In the genomic region with DNA sequence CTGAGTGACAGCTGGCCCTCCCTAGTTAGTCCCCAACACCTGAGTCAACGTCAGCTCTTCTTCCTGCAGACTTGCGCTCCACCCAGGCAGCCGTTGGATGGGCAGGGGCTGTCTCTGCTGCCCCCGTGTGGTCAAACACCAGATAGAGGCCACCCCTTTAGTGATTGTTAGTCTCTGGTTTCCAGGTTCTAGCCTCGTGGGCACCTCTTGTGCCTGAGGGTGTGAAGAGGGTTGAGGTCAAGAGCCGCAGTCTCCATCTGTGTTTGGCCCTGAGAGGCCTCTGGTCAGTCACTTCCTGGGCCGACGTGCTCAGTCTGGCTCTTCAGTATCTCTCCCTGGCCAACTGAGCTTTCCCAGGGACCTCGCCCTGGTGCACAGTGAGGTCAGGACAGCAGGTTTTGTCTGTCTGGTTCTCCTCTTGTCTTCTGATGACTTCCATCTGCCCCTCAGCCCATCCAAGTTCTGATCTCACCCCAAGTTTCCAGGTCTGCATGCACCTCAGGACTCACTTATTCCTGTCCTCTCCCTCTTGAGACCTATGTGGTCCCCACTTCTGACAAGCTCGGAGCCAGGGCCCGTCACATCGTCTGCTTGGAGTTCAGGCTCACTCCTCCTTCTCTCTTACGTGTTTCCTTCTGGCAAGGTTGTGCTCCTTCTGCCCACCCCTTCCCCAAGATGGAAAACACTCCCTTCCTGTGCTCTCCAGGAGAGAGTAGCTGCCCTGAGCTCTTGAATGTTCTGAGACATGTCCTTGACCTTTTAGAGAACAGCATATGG, we compare ENCODE assay signal across 8 cellular contexts. TPM values are rescaled to one million over a fixed set of nuclear protein-coding genes. Genes with fewer than 3 reads are reported as not detected.
DNase-seq lines count a peak whose midpoint lies in the region; ATAC-seq and TF ChIP-seq lines count a peak whose summit lies in the region.

No MANE protein-coding gene starts in this region.

- no peak overlapping the region for H3K14ac ChIP-seq in trophoblast cell (ENCODE audit: low read length)

- intact Hi-C loops in OCI-LY7 (cut with micrococcal nuclease; ENCODE audit: unreplicated experiment): loop anchor here (5.0 kb wide), 3 partner anchors 398 to 463 kb away; no protein-coding TSS in a partner anchor
- intact Hi-C loops in aorta (cut with DNase I): loop anchor here in 1 of 2 donors (5.0 to 10.0 kb wide), 2 partner anchors 33 to 420 kb away; no protein-coding TSS in a partner anchor

- no TSS peak for BruUV-seq in OCI-LY7 (replicated peaks; lab: Mats Ljungman, UMichigan)

- WGBS in trophoblast cell (ENCODE audit: extremely low coverage, insufficient coverage, insufficient read length): no CpG with 5 or more reads among the region's 13 CpGs
- 52 to 53% methylated on average over 13 of the region's 13 CpGs for WGBS in aorta, 2 donors

- H3K18ac ChIP-seq in trophoblast cell (ENCODE audit: low read length): no peak overlapping the region

- TF ChIP-seq CTCF in HFF-Myc (IDR thresholded peaks at IDR 0.05; ENCODE audit: low read depth, low read length, missing control alignments): peak; percentile 88
- TF ChIP-seq CTCF in OCI-LY7 (conservative IDR thresholded peaks at IDR 0.05; ENCODE audit: low read length): peak; percentile 89
- peak; percentile 83 for TF ChIP-seq CTCF in fibroblast of pulmonary artery (IDR thresholded peaks at IDR 0.05; ENCODE audit: low read length, missing control alignments)

- ATAC-seq in aorta (ENCODE audit: low FRiP score): peak; percentile 58
- no peak for ATAC-seq in HG02588 (IDR thresholded peaks at IDR 0.05; ENCODE audit: unreplicated experiment)

- H3K79me2 ChIP-seq in OCI-LY7 (ENCODE audit: insufficient read depth, low read depth, low read length): no peaks in the 10 kb centered on the region
- H3K79me2 ChIP-seq in trophoblast cell (ENCODE audit: control insufficient read depth, insufficient read depth, low read length, poor library complexity): no peaks in the 10 kb centered on the region

- H3K4me1 ChIP-seq in OCI-LY7 (ENCODE audit: insufficient read depth, low read length, poor library complexity, severe bottlenecking): no peaks in the 10 kb centered on the region
- no peaks in the 10 kb centered on the region for H3K4me1 ChIP-seq in trophoblast cell (ENCODE audit: control insufficient read depth in 1 of 2, insufficient read depth in 2 of 2, low read length in 2 of 2)
- H3K4me1 ChIP-seq in aorta (ENCODE audit: control insufficient read depth in 1 of 2, insufficient read depth in 2 of 2, low read length in 2 of 2): no peaks in the 10 kb centered on the region

- H4K8ac ChIP-seq in trophoblast cell (ENCODE audit: low read depth, low read length): no peak overlapping the region

- H2BK120ac ChIP-seq in trophoblast cell (ENCODE audit: insufficient read depth, low read length, poor library complexity): no peak overlapping the region

- no peak overlapping the region for H2AFZ ChIP-seq in OCI-LY7 (ENCODE audit: low read length)
- H2AFZ ChIP-seq in trophoblast cell (ENCODE audit: insufficient read depth, low read length, poor library complexity): no peak overlapping the region

- H4K91ac ChIP-seq in trophoblast cell (ENCODE audit: low read depth, low read length): no peak overlapping the region

- H2BK5ac ChIP-seq in trophoblast cell (ENCODE audit: low read depth, low read length, poor library complexity): no peak overlapping the region

- DNase-seq in CD1c-positive myeloid dendritic cell (ENCODE audit: extremely low spot score) (peak; percentile 59), HFF-Myc (ENCODE audit: extremely low read depth, low read depth) (no peak), OCI-LY7 (ENCODE audit: low spot score) (peak; percentile 67), fibroblast of pulmonary artery (ENCODE audit: low read depth) (peak; percentile 59), trophoblast cell (peak; percentile 45 to 78), aorta (peak; percentile 66 to 86)
- peak; percentile 60 for DNase-seq in activated T-cell treated with anti-CD3 and anti-CD28 coated beads, Interleukin-2, amount 50 U/mL, for 1 hour

- H3K27ac ChIP-seq in OCI-LY7 (ENCODE audit: low read depth, low read length, poor library complexity, severe bottlenecking) (no peak overlapping the region), trophoblast cell (ENCODE audit: low read depth, low read length) (no peak overlapping the region), aorta (ENCODE audit: low read depth in 1 of 2, low read length in 2 of 2) (no peak overlapping the region)

- no peak overlapping the region for H3K23ac ChIP-seq in trophoblast cell (ENCODE audit: low read length)

- no peak overlapping the region for H3K9ac ChIP-seq in trophoblast cell (ENCODE audit: low read length)

- H3K4me2 ChIP-seq in OCI-LY7 (ENCODE audit: low read length): no peak overlapping the region
- H3K4me2 ChIP-seq in trophoblast cell (ENCODE audit: low read length): no peak overlapping the region

- H3K4me3 ChIP-seq in HFF-Myc (replicated peaks; ENCODE audit: low read depth, low read length): no peak overlapping the region
- H3K4me3 ChIP-seq in OCI-LY7 (ENCODE audit: low read depth, low read length, poor library complexity, severe bottlenecking): no peak overlapping the region
- no peak overlapping the region for H3K4me3 ChIP-seq in fibroblast of pulmonary artery (replicated peaks; ENCODE audit: low read depth, low read length)
- no peak overlapping the region for H3K4me3 ChIP-seq in trophoblast cell (ENCODE audit: low read depth, low read length)
- no peak overlapping the region for H3K4me3 ChIP-seq in aorta (ENCODE audit: low read length in 2 of 2)

- H4K12ac ChIP-seq in trophoblast cell (ENCODE audit: low read depth, low read length): no peak overlapping the region

- CTCF ChIA-PET in OCI-LY7 (lab: Charles Lee; ENCODE audit: unreplicated experiment): interaction anchor here (0.6 to 1.3 kb wide), 3 partner anchors 27 to 439 kb away, joined by 3 to 5 read pairs (median 4); no protein-coding TSS in a partner anchor

- no peaks in the 10 kb centered on the region for H3K27me3 ChIP-seq in trophoblast cell (ENCODE audit: insufficient read depth, low read length)
- no peaks in the 10 kb centered on the region for H3K27me3 ChIP-seq in aorta (ENCODE audit: control insufficient read depth in 1 of 2, insufficient read depth in 2 of 2, low read length in 1 of 2)

- no peaks in the 10 kb centered on the region for H3K9me3 ChIP-seq in OCI-LY7 (ENCODE audit: low read length)
- H3K9me3 ChIP-seq in trophoblast cell (ENCODE audit: insufficient read depth, low read depth, low read length): peaks cover 5% of the 10 kb centered on the region
- H3K9me3 ChIP-seq in aorta (ENCODE audit: control insufficient read depth, low read length): no peaks in the 10 kb centered on the region

- no peaks in the 10 kb centered on the region for H3K36me3 ChIP-seq in OCI-LY7 (ENCODE audit: insufficient read depth, low read length)
- H3K36me3 ChIP-seq in trophoblast cell (ENCODE audit: control insufficient read depth in 1 of 2, insufficient read depth in 2 of 2, low read length in 2 of 2): peaks cover 62 to 75% of the 10 kb centered on the region in 2 experiments
- peaks cover 0 to 10% of the 10 kb centered on the region in 2 donors for H3K36me3 ChIP-seq in aorta (ENCODE audit: control insufficient read depth in 1 of 2, insufficient read depth in 2 of 2, low read length in 1 of 2)

- no peak overlapping the region for H2BK12ac ChIP-seq in trophoblast cell (ENCODE audit: low read length)

- POLR2A ChIA-PET in OCI-LY7 (lab: Charles Lee): no interaction called here

- H3K79me1 ChIP-seq in trophoblast cell (ENCODE audit: low read length): no peaks in the 10 kb centered on the region

- no peaks in the 10 kb centered on the region for H3K9me2 ChIP-seq in OCI-LY7 (ENCODE audit: insufficient read depth, low read length)

- no peak overlapping the region for H3K4ac ChIP-seq in trophoblast cell (ENCODE audit: low read depth, low read length)

- H4K20me1 ChIP-seq in OCI-LY7 (ENCODE audit: insufficient read depth, low read length): no peaks in the 10 kb centered on the region

- no peak overlapping the region for H2AK5ac ChIP-seq in trophoblast cell (ENCODE audit: low read length)

RNA-seq across cellular contexts. Expression of a gene that starts 20.9 kb away (rescaled TPM):
- total RNA-seq in OCI-LY7 (2014; rRNA removed; shearing (Covaris generic)): not detected in 2 replicates
- total RNA-seq in OCI-LY7 (2022) (not detected in 2 replicates), aorta (10 to 100 TPM; 65.2 to 67.9 TPM)
- polyA plus RNA-seq in trophoblast cell (2013): 262 and 276 TPM in 2 replicates
- 10 to 100 TPM; 27.7 to 52.9 TPM for polyA plus RNA-seq in aorta

RNA-seq across cellular contexts. Expression of a gene that starts 48.1 kb away (rescaled TPM):
- total RNA-seq in OCI-LY7 (2014; rRNA removed; shearing (Covaris generic)): not detected in 2 replicates
- total RNA-seq in OCI-LY7 (2022) (not detected in 2 replicates), aorta (10 to 100 TPM in 1 of 2 donors, 1 to 10 TPM in 1; 4.8 to 12.7 TPM)
- polyA plus RNA-seq in trophoblast cell (2013): 0.08 and 0.11 TPM in 2 replicates
- polyA plus RNA-seq in aorta: 1 to 10 TPM; 3.4 to 5.6 TPM

Comparison
In these comparisons a context has a peak if more than half of its experiments do, and no peak if none do; other contexts are left out.
1. RNA of a gene that starts 20.9 kb away (total RNA-seq): 65.2 to 67.9 TPM in aorta; not detected in OCI-LY7; every median in the first group is over 10 times any median in the second.
2. RNA of a gene that starts 48.1 kb away (total RNA-seq): 4.8 to 12.7 TPM in aorta; not detected in OCI-LY7; every median in the first group is over 4 times any median in the second.
3. Peak in every context shown above with its lines, with median percentiles within 50 percentile points of each other: CTCF ChIP-seq.